11 cellular contexts compared by ENCODE assay signal in genomic region chr20:33814238-33814712, GRCh38. TPM values are rescaled to one million over a fixed set of nuclear protein-coding genes. Genes with fewer than 3 reads are reported as not detected.
A peak's percentile ranks its signal among the peaks of the same experiment; 100 is the strongest.
DNase-seq lines count a peak whose midpoint lies in the region; ATAC-seq and TF ChIP-seq lines count a peak whose summit lies in the region.
"Had no signal": no experiment of that assay in that cellular context is flagged by ENCODE, and none has a peak within 500 bp of the region (broad histone marks: within the 10 kb centered on the region; RNA-seq: fewer than 3 reads in every experiment).

No MANE protein-coding gene starts in this region.

- DNase-seq in CD1c-positive myeloid dendritic cell (ENCODE audit: extremely low spot score) (peak; percentile 21), IMR-90 (peak; percentile 18), NCI-H748 treated with DMSO at 0.1 percent for 48 hours (lab: John Stamatoyannopoulos, UW) (no peak), NCI-H1092 treated with DMSO at 0.1 percent for 48 hours (lab: John Stamatoyannopoulos, UW) (no peak), Kasumi-1 (lab: John Stamatoyannopoulos, UW) (no peak), retina (no peak)
- DNase-seq: NCI-H1694, posterior cingulate gyrus, RPMI8226 had no signal

- H3K4me2 ChIP-seq in IMR-90 (ENCODE audit: low read depth, low read length) = no peak overlapping the region; the same call in 1 of the 2 replicates

- H2BK20ac ChIP-seq in IMR-90 (ENCODE audit: low read depth, low read length) = no peak overlapping the region

- no peak for TF ChIP-seq RAD21 in IMR-90 (IDR thresholded peaks at IDR 0.05; ENCODE audit: low read length)

- 94% methylated on average over 3 of the region's 5 CpGs; no CpG with 5 or more reads in 1 of the 2 experiments for WGBS in IMR-90 (ENCODE audit: extremely low coverage in 2 of 2, insufficient read length in 1 of 2), 2 experiments

- H3K56ac ChIP-seq in IMR-90 (ENCODE audit: extremely low read depth, insufficient read depth, low read length) = no peak overlapping the region

- no peak for TF ChIP-seq POLR2A in IMR-90 (IDR thresholded peaks at IDR 0.05; ENCODE audit: low read depth, low read length)

- no peak overlapping the region for H2AFZ ChIP-seq in IMR-90 (replicated peaks; ENCODE audit: low read length, poor library complexity)

- H4K20me1 ChIP-seq in IMR-90 (ENCODE audit: insufficient read depth, low read length) = peaks cover 74% of the 10 kb centered on the region

- H4K5ac ChIP-seq in IMR-90 (ENCODE audit: low read depth, low read length) = no peak overlapping the region

- no peak overlapping the region for H4K91ac ChIP-seq in IMR-90 (ENCODE audit: insufficient read depth, low read depth, low read length)

- BruUV-seq in IMR-90 (replicated peaks; lab: Mats Ljungman, UMichigan) = no TSS peak

- no peaks in the 10 kb centered on the region for H3K27me3 Mint-ChIP-seq in activated naive CD4-positive, alpha-beta T cell treated with anti-CD3 and anti-CD28 coated beads, Interleukin-2, amount 50 U/mL, for 24 hours

- 0 out of 2 replicates have a peak overlapping the region, but pooled peaks have one; percentile 14 for H2AK5ac ChIP-seq in IMR-90 (ENCODE audit: low read depth, low read length)

- no peak overlapping the region for H2BK5ac ChIP-seq in IMR-90 (ENCODE audit: low read depth, low read length, poor library complexity, severe bottlenecking)

- H3K27ac ChIP-seq in IMR-90 (ENCODE audit: insufficient read depth, low read length) (no peak overlapping the region), mucosa of rectum (ENCODE audit: low read depth in 2 of 2, low read length in 2 of 2) (peak overlapping the region; percentile 54 to 69)

- H3K14ac ChIP-seq in IMR-90 (replicated peaks; ENCODE audit: low read depth, low read length) = no peak overlapping the region

- H2AK9ac ChIP-seq in IMR-90 (replicated peaks; ENCODE audit: low read depth, low read length, poor library complexity) = no peak overlapping the region

- peak overlapping the region; percentile 100 for H3K4me3 Mint-ChIP-seq in activated naive CD4-positive, alpha-beta T cell treated with anti-CD3 and anti-CD28 coated beads, Interleukin-2, amount 50 U/mL, for 24 hours

- H3K27ac Mint-ChIP-seq in activated naive CD4-positive, alpha-beta T cell treated with anti-CD3 and anti-CD28 coated beads, Interleukin-2, amount 50 U/mL, for 24 hours = peak overlapping the region; percentile 0

- H3K9me3 ChIP-seq in IMR-90 (ENCODE audit: control insufficient read depth, insufficient read depth, low read length) = no peaks in the 10 kb centered on the region
- no peaks in the 10 kb centered on the region for H3K9me3 ChIP-seq in mucosa of rectum (ENCODE audit: control insufficient read depth in 2 of 2, low read length in 2 of 2)

- CTCF ChIA-PET in IMR-90 (lab: Yijun Ruan, JAX) = no interaction called here

- peaks cover 34% of the 10 kb centered on the region for H3K9me1 ChIP-seq in IMR-90 (ENCODE audit: insufficient read depth, low read length)

- H3K4ac ChIP-seq in IMR-90 (ENCODE audit: low read depth, low read length) = no peak overlapping the region

- no peak overlapping the region for H3K9ac ChIP-seq in IMR-90 (ENCODE audit: low read depth, low read length)
- peak overlapping the region; percentile 15 to 18 for H3K9ac ChIP-seq in mucosa of rectum (ENCODE audit: low read depth in 1 of 2, low read length in 2 of 2)

- dilution Hi-C loops in IMR-90 (cut with HindIII; ENCODE audit: low sequenced_read_pairs, unreplicated experiment) = no loop called here

- POLR2A ChIA-PET in IMR-90 (lab: Charles Lee; ENCODE audit: unreplicated experiment) = no interaction called here

- H3K4me1 Mint-ChIP-seq in activated naive CD4-positive, alpha-beta T cell treated with anti-CD3 and anti-CD28 coated beads, Interleukin-2, amount 50 U/mL, for 24 hours = peaks cover 76% of the 10 kb centered on the region

- no peak overlapping the region for H4K8ac ChIP-seq in IMR-90 (ENCODE audit: low read depth in 2 of 2, low read length in 2 of 2)

- 0 out of 2 replicates have a peak overlapping the region, but pooled peaks have one; percentile 20 for H3K23ac ChIP-seq in IMR-90 (ENCODE audit: low read depth, low read length)

- H3K4me3 ChIP-seq in IMR-90 (ENCODE audit: insufficient read depth, low read depth, low read length) (no peak overlapping the region), mucosa of rectum (ENCODE audit: low read length in 2 of 2) (peak overlapping the region; percentile 33 to 97)

- in situ Hi-C loops in IMR-90 (cut with MboI; ENCODE audit: low sequenced_read_pairs) = no loop called here

- intact Hi-C loops in IMR-90 (cut with micrococcal nuclease) = loop anchor here (5.0 to 10.0 kb wide), 2 partner anchors 82 to 149 kb away; partner anchors contain the start of genes ACTL10, C20orf144 and ZNF341

- H2BK15ac ChIP-seq in IMR-90 (ENCODE audit: low read depth, low read length) = no peak overlapping the region

- H3K9me3 Mint-ChIP-seq in activated naive CD4-positive, alpha-beta T cell treated with anti-CD3 and anti-CD28 coated beads, Interleukin-2, amount 50 U/mL, for 24 hours = no peaks in the 10 kb centered on the region

- H3K27me3 ChIP-seq in IMR-90 (ENCODE audit: control insufficient read depth, insufficient read depth, low read length) = no peaks in the 10 kb centered on the region
- no peaks in the 10 kb centered on the region for H3K27me3 ChIP-seq in mucosa of rectum (ENCODE audit: control insufficient read depth in 2 of 2, insufficient read depth in 2 of 2, low read length in 2 of 2)

- ATAC-seq in IMR-90 (ENCODE audit: low read depth) = no peak

- no peak overlapping the region for H3K18ac ChIP-seq in IMR-90 (ENCODE audit: low read depth, low read length)

- H3K36me3 Mint-ChIP-seq in activated naive CD4-positive, alpha-beta T cell treated with anti-CD3 and anti-CD28 coated beads, Interleukin-2, amount 50 U/mL, for 24 hours = peaks cover 13% of the 10 kb centered on the region

- TF ChIP-seq CTCF in IMR-90 (conservative IDR thresholded peaks at IDR 0.05; ENCODE audit: low read depth, low read length) = no peak

- H2BK120ac ChIP-seq in IMR-90 (ENCODE audit: low read depth, low read length) = no peak overlapping the region

- H3K4me1 ChIP-seq in IMR-90 (ENCODE audit: control insufficient read depth, insufficient read depth, low read length) (peaks cover 9% of the 10 kb centered on the region), mucosa of rectum (ENCODE audit: control insufficient read depth in 2 of 2, insufficient read depth in 2 of 2, low read length in 2 of 2) (peaks cover 44 to 46% of the 10 kb centered on the region in 2 donors)

- H3K36me3 ChIP-seq in IMR-90 (ENCODE audit: control insufficient read depth, insufficient read depth, low read length) (peaks cover 3% of the 10 kb centered on the region), mucosa of rectum (ENCODE audit: control insufficient read depth in 2 of 2, insufficient read depth in 2 of 2, low read length in 2 of 2) (peaks cover 3 to 16% of the 10 kb centered on the region in 2 donors)

- H3K79me1 ChIP-seq in IMR-90 (ENCODE audit: low read depth in 1 of 2, low read length in 2 of 2) = peaks cover 31 to 73% of the 10 kb centered on the region in 2 experiments

TF ChIP-seq in IMR-90, 13 proteins besides CTCF, POLR2A, EP300 and RAD21:
- TF ChIP-seq MAZ (IDR thresholded peaks at IDR 0.05; ENCODE audit: borderline replicate concordance, low read depth, low read length) = no peak
- no peak for TF ChIP-seq NFE2L2 (IDR thresholded peaks at IDR 0.05; ENCODE audit: low read depth, low read length)
- TF ChIP-seq RFX5 (IDR thresholded peaks at IDR 0.05; ENCODE audit: low read depth, low read length) = no peak
- TF ChIP-seq SMC3 (IDR thresholded peaks at IDR 0.05; ENCODE audit: low read depth, low read length) = no peak
- TF ChIP-seq CEBPB (IDR thresholded peaks at IDR 0.05; ENCODE audit: low read depth, low read length) = no peak
- TF ChIP-seq FOS (IDR thresholded peaks at IDR 0.05; ENCODE audit: low read depth, low read length) = no peak
- TF ChIP-seq BHLHE40 (IDR thresholded peaks at IDR 0.05; ENCODE audit: low read depth, low read length) = no peak
- TF ChIP-seq USF2 (IDR thresholded peaks at IDR 0.05; ENCODE audit: low read depth, low read length) = no peak
- TF ChIP-seq ELK1 (IDR thresholded peaks at IDR 0.05; ENCODE audit: borderline replicate concordance, low read depth, low read length) = no peak
- no peak for TF ChIP-seq CHD1 (IDR thresholded peaks at IDR 0.05; ENCODE audit: low read depth, low read length)
TF ChIP-seq in IMR-90: peak in this region for 0.

RNA-seq across cellular contexts. Expression of gene CHMP4B, which starts 3.1 kb away (rescaled TPM):
- 30.3 and 40.5 TPM in 2 replicates for total RNA-seq in IMR-90 (2012; rRNA removed)
- 84.7 and 94.8 TPM in 2 replicates for polyA plus RNA-seq in IMR-90 (2012; rRNA removed)
- polyA plus RNA-seq in IMR-90 (2012; cell fraction: cytosol; rRNA removed) = 61.9 and 77.0 TPM in 2 replicates
- 11.4 and 40.7 TPM in 2 replicates for polyA plus RNA-seq in IMR-90 (2012; cell fraction: nucleus; rRNA removed; ENCODE audit: low replicate concordance)

Comparison
In these comparisons a context has a peak if more than half of its experiments do, and no peak if none do; other contexts are left out.
1. DNase-seq: peak in CD1c-positive myeloid dendritic cell (single experiment) and IMR-90 (single experiment); none in NCI-H748 treated with DMSO at 0.1 percent for 48 hours (single experiment), NCI-H1092 treated with DMSO at 0.1 percent for 48 hours (single experiment), Kasumi-1 (0 of 2) and retina (single experiment).